9 cellular contexts compared by ENCODE assay signal in the genomic region with DNA sequence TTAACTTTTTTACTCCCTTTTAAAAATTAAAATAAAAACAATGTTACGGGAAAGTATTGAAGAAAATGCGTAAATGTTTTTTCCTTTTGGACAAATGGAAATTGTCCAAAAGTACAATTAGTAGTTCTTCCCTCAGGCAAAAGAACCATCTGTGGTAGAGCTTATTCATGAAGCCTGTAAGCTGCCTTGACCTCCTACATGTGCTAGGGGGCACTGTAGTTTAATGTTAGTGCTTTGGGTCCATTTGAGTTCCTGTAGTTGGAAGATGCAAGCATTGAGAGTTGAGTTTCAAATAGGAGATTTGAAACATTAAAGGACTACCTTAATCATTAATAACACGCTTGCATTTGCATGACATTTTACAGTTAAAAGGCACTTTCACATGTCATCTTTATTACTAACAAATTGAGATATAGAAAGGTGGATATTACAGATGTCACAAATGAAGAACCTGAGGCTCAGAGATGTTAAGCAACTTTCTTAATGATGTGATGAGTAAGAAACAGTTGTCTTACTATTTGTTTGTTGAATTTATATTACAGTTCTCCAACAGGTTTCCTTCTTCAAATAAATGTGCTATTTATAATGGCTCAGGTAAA. TPM values are rescaled to one million over a fixed set of nuclear protein-coding genes. Genes with fewer than 3 reads are reported as not detected.
DNase-seq lines count a peak whose midpoint lies in the region; ATAC-seq, FAIRE-seq and TF ChIP-seq lines count a peak whose summit lies in the region.
"Had no signal": no experiment of that assay in that cellular context is flagged by ENCODE, and none has a peak within 500 bp of the region (broad histone marks: within the 10 kb centered on the region; RNA-seq: fewer than 3 reads in every experiment).

No MANE protein-coding gene starts in this region.

- H2BK12ac ChIP-seq in H1 (ENCODE audit: low read depth, low read length), result no peak overlapping the region

- H3K23me2 ChIP-seq in H1 (ENCODE audit: low read depth, low read length), result peaks cover 9% of the 10 kb centered on the region; the same call in 1 of the 2 replicates

- no peak overlapping the region for H3K4ac ChIP-seq in H1 (replicated peaks; ENCODE audit: insufficient read length, low read depth, low read length)

- no peak overlapping the region for H3K23ac ChIP-seq in H1 (ENCODE audit: insufficient read length)

- POLR2A ChIA-PET in H1 (lab: Charles Lee; ENCODE audit: partially characterized antibody), result no interaction called here
- POLR2A ChIA-PET in activated CD8-positive, alpha-beta T cell treated with anti-CD3 and anti-CD28 coated beads for 36 hours (lab: Charles Lee), result no interaction called here

- CTCF ChIA-PET in H1 (lab: Charles Lee; ENCODE audit: partially characterized antibody), result interaction anchor here (0.5 to 4.2 kb wide), 21 partner anchors 9 to 1759 kb away, joined by 3 to 36 read pairs (median 4); no protein-coding TSS in a partner anchor
- CTCF ChIA-PET in activated CD8-positive, alpha-beta T cell treated with anti-CD3 and anti-CD28 coated beads for 36 hours (lab: Charles Lee), result no interaction called here

- no peak overlapping the region for H3K27ac ChIP-seq in H1 (ENCODE audit: low read depth, low read length)

- no peak overlapping the region for H3K18ac ChIP-seq in H1 (ENCODE audit: extremely low read depth, low read length)

- H4K20me1 ChIP-seq in H1 (replicated peaks in 1 of 2; ENCODE audit: control insufficient read depth in 1 of 2, insufficient read depth in 2 of 2, low read length in 2 of 2), result no peaks in the 10 kb centered on the region

- H3K27me3 Mint-ChIP-seq in nephron (ENCODE audit: low read depth), result peaks cover 5% of the 10 kb centered on the region
- H3K27me3 Mint-ChIP-seq in activated CD8-positive, alpha-beta T cell treated with anti-CD3 and anti-CD28 coated beads for 36 hours, result peaks cover 1% of the 10 kb centered on the region
- H3K27me3 Mint-ChIP-seq: CD4-positive, CD25-positive, alpha-beta regulatory T cell had no signal

- H3K36me3 ChIP-seq in H1 (ENCODE audit: control insufficient read depth in 2 of 4, insufficient read depth in 4 of 4, low read length in 3 of 4), result no peaks in the 10 kb centered on the region

- H4K8ac ChIP-seq in H1 (ENCODE audit: extremely low read depth, insufficient read depth, low read length), result no peak overlapping the region

- TF ChIP-seq CTCF in H1 (IDR thresholded peaks at IDR 0.05; ENCODE audit: control extremely low read depth in 1 of 3, insufficient read depth in 1 of 3, low read depth in 1 of 3, low read length in 3 of 3) (peak in 2 of 3 experiments; percentile 60 to 82; a peak in 3 of 4 replicates), nephron (IDR thresholded peaks at IDR 0.05; ENCODE audit: unreplicated experiment in 3 of 3) (peak; percentile 50 to 65 (median 56))
- TF ChIP-seq CTCF in activated CD8-positive, alpha-beta T cell treated with anti-CD3 and anti-CD28 coated beads for 36 hours (IDR thresholded peaks at IDR 0.05), result no peak

- no peaks in the 10 kb centered on the region for H3K79me1 ChIP-seq in H1 (ENCODE audit: low read depth, low read length)

- no peaks in the 10 kb centered on the region for H3K36me3 Mint-ChIP-seq in nephron (ENCODE audit: low read depth)
- H3K36me3 Mint-ChIP-seq in activated CD8-positive, alpha-beta T cell treated with anti-CD3 and anti-CD28 coated beads for 36 hours (ENCODE audit: low read depth), result no peaks in the 10 kb centered on the region
- H3K36me3 Mint-ChIP-seq: CD4-positive, CD25-positive, alpha-beta regulatory T cell had no signal

- peak; percentile 83 to 84 for TF ChIP-seq RAD21 in H1 (IDR thresholded peaks at IDR 0.05 in 1 of 2, conservative IDR thresholded peaks at IDR 0.05 in 1 of 2; ENCODE audit: low read depth in 2 of 2, low read length in 2 of 2)

- no peak overlapping the region for H3K9ac ChIP-seq in H1 (replicated peaks in 1 of 4; ENCODE audit: extremely low read depth in 1 of 4, low read depth in 3 of 4, low read length in 3 of 4)

- intact Hi-C loops in activated CD8-positive, alpha-beta T cell treated with anti-CD3 and anti-CD28 coated beads for 36 hours (cut with micrococcal nuclease), result no loop called here

- peaks cover 26% of the 10 kb centered on the region for H3K4me1 Mint-ChIP-seq in nephron
- no peaks in the 10 kb centered on the region for H3K4me1 Mint-ChIP-seq in activated CD8-positive, alpha-beta T cell treated with anti-CD3 and anti-CD28 coated beads for 36 hours (ENCODE audit: low read depth)
- H3K4me1 Mint-ChIP-seq: CD4-positive, CD25-positive, alpha-beta regulatory T cell had no signal

- H3K56ac ChIP-seq in H1 (replicated peaks; ENCODE audit: insufficient read length, low read depth, low read length), result no peak overlapping the region

- no peak overlapping the region for H3K14ac ChIP-seq in H1 (ENCODE audit: insufficient read length)

- no peak overlapping the region for H2BK20ac ChIP-seq in H1 (ENCODE audit: low read length)

- DNase-seq in SIG-M5 treated with dmso at 0.1 percent for 504 hours (lab: John Stamatoyannopoulos, UW; ENCODE audit: unreplicated experiment) (peak; percentile 37), SIG-M5 (lab: John Stamatoyannopoulos, UW) (no peak), NCI-H524 treated with DMSO at 0.1 percent for 48 hours (lab: John Stamatoyannopoulos, UW) (peak; percentile 33), H1 (ENCODE audit: low read depth in 1 of 2, low spot score in 2 of 2) (no peak)
- DNase-seq in activated CD4-positive, alpha-beta T cell treated with anti-CD3 and anti-CD28 coated beads, Interleukin-2, amount 50 U/mL, for 48 hours, result no peak
- DNase-seq in activated CD8-positive, alpha-beta T cell treated with anti-CD3 and anti-CD28 coated beads for 36 hours, result no peak
- DNase-seq: CD4-positive, CD25-positive, alpha-beta regulatory T cell had no signal

- H3K4me3 Mint-ChIP-seq in nephron, result no peak overlapping the region
- H3K4me3 Mint-ChIP-seq in activated CD8-positive, alpha-beta T cell treated with anti-CD3 and anti-CD28 coated beads for 36 hours, result no peak overlapping the region
- H3K4me3 Mint-ChIP-seq: CD4-positive, CD25-positive, alpha-beta regulatory T cell had no signal

- no peak overlapping the region for H4K5ac ChIP-seq in H1 (ENCODE audit: insufficient read length, low read depth, low read length)

- peaks cover 0 to 3% of the 10 kb centered on the region in 2 experiments; a peak in 1 of 4 replicates for H3K79me2 ChIP-seq in H1 (ENCODE audit: control insufficient read depth in 1 of 2, insufficient read depth in 2 of 2, low read length in 2 of 2)

- H3K4me3 ChIP-seq in H1 (ENCODE audit: extremely low read depth in 1 of 4, insufficient read depth in 2 of 4, low read depth in 3 of 4, low read length in 4 of 4), result no peak overlapping the region

- no peaks in the 10 kb centered on the region for H3K9me3 Mint-ChIP-seq in nephron
- peaks cover 3% of the 10 kb centered on the region for H3K9me3 Mint-ChIP-seq in activated CD8-positive, alpha-beta T cell treated with anti-CD3 and anti-CD28 coated beads for 36 hours

- peaks cover 0 to 10% (median 3%) of the 10 kb centered on the region in 4 experiments; a peak in 3 of 7 replicates for H3K4me1 ChIP-seq in H1 (replicated peaks in 1 of 4; ENCODE audit: control insufficient read depth in 3 of 4, insufficient read depth in 4 of 4, low read length in 3 of 4)

- no peak overlapping the region for H2BK15ac ChIP-seq in H1 (ENCODE audit: low read length)

- FAIRE-seq in H1 (lab: Jason Lieb, UNC), result peak; percentile 83

- H2BK120ac ChIP-seq in H1 (replicated peaks; ENCODE audit: low read depth, low read length), result no peak overlapping the region

- no peak for ATAC-seq in activated CD8-positive, alpha-beta T cell treated with anti-CD3 and anti-CD28 coated beads for 36 hours
- ATAC-seq in GM21360 (IDR thresholded peaks at IDR 0.05; ENCODE audit: unreplicated experiment), result no peak

- H3K9me3 ChIP-seq in H1 (ENCODE audit: insufficient read depth in 2 of 2, low read depth in 1 of 2, low read length in 1 of 2), result no peaks in the 10 kb centered on the region

- H3K27me3 ChIP-seq in H1 (replicated peaks in 1 of 4; ENCODE audit: control insufficient read depth in 3 of 4, extremely low read depth in 1 of 4, insufficient read depth in 3 of 4, low read length in 3 of 4), result no peaks in the 10 kb centered on the region; a peak in 1 of 7 replicates

- 15% methylated on average over 3 of the region's 3 CpGs; no CpG with 5 or more reads in 1 of the 2 experiments for WGBS in H1 (ENCODE audit: extremely low coverage in 1 of 2, insufficient coverage in 1 of 2, insufficient read length in 1 of 2, insufficient replicate concordance in 2 of 2, low coverage in 1 of 2, low lambda C conversion rate in 2 of 2, missing lambda C conversion rate in 1 of 2), 2 experiments

- H3K4me2 ChIP-seq in H1 (ENCODE audit: insufficient read depth in 1 of 2, low read depth in 2 of 2, low read length in 2 of 2), result no peak overlapping the region

- no peak overlapping the region for H2AK5ac ChIP-seq in H1 (ENCODE audit: low read depth, low read length)

- TF ChIP-seq POLR2A in H1 (IDR thresholded peaks at IDR 0.05; ENCODE audit: control extremely low read depth in 1 of 2, low read depth in 2 of 2, low read length in 2 of 2), result no peak

- no peak overlapping the region for H2BK5ac ChIP-seq in H1 (ENCODE audit: low read depth, low read length)

- H3K27ac Mint-ChIP-seq in nephron, result no peak overlapping the region
- H3K27ac Mint-ChIP-seq in activated CD8-positive, alpha-beta T cell treated with anti-CD3 and anti-CD28 coated beads for 36 hours, result no peak overlapping the region
- H3K27ac Mint-ChIP-seq: CD4-positive, CD25-positive, alpha-beta regulatory T cell had no signal

- no peak for TF ChIP-seq EP300 in H1 (IDR thresholded peaks at IDR 0.05; ENCODE audit: borderline replicate concordance in 1 of 2, low read depth in 2 of 2, low read length in 2 of 2)

- H2AFZ ChIP-seq in H1 (ENCODE audit: low read length), result no peak overlapping the region

- H4K91ac ChIP-seq in H1 (replicated peaks; ENCODE audit: insufficient read length, low read length), result no peak overlapping the region

TF ChIP-seq in H1, 55 proteins besides CTCF, POLR2A, EP300 and RAD21:
- TF ChIP-seq POLR2AphosphoS5 (IDR thresholded peaks at IDR 0.05; ENCODE audit: low read depth, low read length), result no peak

RNA-seq across cellular contexts. Expression of gene ZNF385D, which starts 1.8 kb away (rescaled TPM):
- 10.8 and 11.2 TPM in 2 replicates for total RNA-seq in H1 (2021; fragmentation: NEBNext Ultra II Directional; extraction: Animal tissue kit (Norgen Biotek cat#: 25700))
- 5.8 and 5.9 TPM in 2 replicates for polyA plus RNA-seq in H1 (2011; rRNA removed)
- 6.4 TPM for polyA plus RNA-seq in H1 (2011; cell fraction: cytosol; rRNA removed)
- 9.1 TPM for polyA plus RNA-seq in H1 (2011; cell fraction: nucleus; rRNA removed)
- polyA plus RNA-seq in H1 (2012, experiment 1 of 2), result 6.9 to 13.4 TPM (median 9.4 TPM) in 4 replicates
- 1.3 TPM for polyA plus RNA-seq in H1 (2012, experiment 2 of 2)
- 6.0 TPM for polyA plus RNA-seq in H1 (2013, experiment 1 of 2)
- 6.4 TPM for polyA plus RNA-seq in H1 (2013, experiment 2 of 2)
- polyA minus RNA-seq in H1 (2011; rRNA and poly(A)+ RNA removed), result 13.5 and 18.9 TPM in 2 replicates
- polyA minus RNA-seq in H1 (2011; cell fraction: cytosol; rRNA and poly(A)+ RNA removed), result 4.0 TPM
- 31.8 TPM for polyA minus RNA-seq in H1 (2011; cell fraction: nucleus; rRNA and poly(A)+ RNA removed)
- total RNA-seq in activated CD8-positive, alpha-beta T cell treated with anti-CD3 and anti-CD28 coated beads for 36 hours, result not detected
- polyA plus RNA-seq: CD4-positive, CD25-positive, alpha-beta regulatory T cell had no signal

Comparison
In these comparisons a context has a peak if more than half of its experiments do, and no peak if none do; other contexts are left out.
1. DNase-seq: peak in SIG-M5 treated with dmso at 0.1 percent for 504 hours (single experiment) and NCI-H524 treated with DMSO at 0.1 percent for 48 hours (single experiment); none in SIG-M5 (single experiment), H1 (0 of 2), activated CD4-positive, alpha-beta T cell treated with anti-CD3 and anti-CD28 coated beads, Interleukin-2, amount 50 U/mL, for 48 hours (0 of 2) and activated CD8-positive, alpha-beta T cell treated with anti-CD3 and anti-CD28 coated beads for 36 hours (single experiment).
2. RNA of gene ZNF385D, which starts 1.8 kb away (total RNA-seq): 10.8 to 11.2 TPM in H1; not detected in activated CD8-positive, alpha-beta T cell treated with anti-CD3 and anti-CD28 coated beads for 36 hours; every median in the first group is over 10 times any median in the second.